1 cellular context compared by ENCODE assay signal in genomic region chr4:114209589-114209988, GRCh38.
TF ChIP-seq lines count a peak whose summit lies in the region.

No MANE protein-coding gene starts in this region.

TF ChIP-seq in GM12878, 131 proteins besides CTCF, POLR2A, EP300 and RAD21 (continued from another document):
- TF ChIP-seq ZNF592 (IDR thresholded peaks at IDR 0.05) (no peak), NR2C1 (IDR thresholded peaks at IDR 0.05) (no peak), HDAC6 (IDR thresholded peaks at IDR 0.05; ENCODE audit: unreplicated experiment) (no peak), NBN (IDR thresholded peaks at IDR 0.05) (no peak), PAX8 (IDR thresholded peaks at IDR 0.05) (no peak), SMAD1 (IDR thresholded peaks at IDR 0.05; ENCODE audit: low read depth, partially characterized antibody) (no peak)
TF ChIP-seq in GM12878: peak in this region for 0.
